Comparison of ENCODE assay signal across 18 cellular contexts in the genomic region with DNA sequence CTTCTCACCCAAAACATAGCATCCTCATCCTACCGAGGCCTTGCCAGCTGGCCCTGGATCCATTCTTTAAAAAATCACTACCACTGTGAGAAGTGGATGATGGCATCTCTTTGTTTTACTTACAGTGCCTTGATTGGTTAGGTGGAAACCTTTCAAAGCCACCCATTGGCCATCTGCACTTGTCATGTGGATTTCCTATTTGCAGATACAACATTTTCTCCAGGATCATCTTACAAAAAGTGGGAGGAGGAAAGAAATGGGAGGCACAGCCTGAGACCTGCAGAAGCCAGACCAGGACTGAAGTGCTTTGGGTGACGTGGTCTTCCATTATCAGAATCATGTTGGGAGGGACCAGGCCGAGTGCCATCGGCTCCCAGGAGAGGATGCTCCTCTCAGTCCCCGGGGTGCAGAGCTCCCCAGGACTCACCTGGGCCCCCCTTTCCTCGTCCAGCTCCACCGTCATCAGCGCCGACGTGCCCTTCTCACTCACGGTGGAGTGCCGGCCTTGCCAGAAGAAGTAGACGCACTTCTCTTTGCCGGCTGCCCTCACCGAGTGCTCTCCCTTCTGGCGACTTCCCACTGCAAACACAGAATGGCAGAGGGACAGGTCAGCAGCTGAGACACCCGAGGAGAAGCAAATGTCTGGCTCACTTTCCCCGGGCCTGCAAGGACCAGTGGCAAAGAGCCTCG.
DNase-seq lines count a peak whose midpoint lies in the region; ATAC-seq and TF ChIP-seq lines count a peak whose summit lies in the region.
"Had no signal": no experiment of that assay in that cellular context is flagged by ENCODE, and none has a peak within 500 bp of the region (broad histone marks: within the 10 kb centered on the region; RNA-seq: fewer than 3 reads in every experiment).

No MANE protein-coding gene starts in this region.

- no peak overlapping the region for H3K4me2 ChIP-seq in IMR-90 (ENCODE audit: low read depth, low read length)

- H3K4me3 ChIP-seq in IMR-90 (ENCODE audit: insufficient read depth, low read depth, low read length) (no peak overlapping the region), left ventricle myocardium inferior (no peak overlapping the region)
- H3K4me3 ChIP-seq: coronary artery, SK-N-MC had no signal

- no peak overlapping the region for H4K8ac ChIP-seq in IMR-90 (ENCODE audit: low read depth in 2 of 2, low read length in 2 of 2)

- peaks cover 20% of the 10 kb centered on the region for H3K36me3 Mint-ChIP-seq in WTC11
- peaks cover 21% of the 10 kb centered on the region for H3K36me3 Mint-ChIP-seq in activated T-helper 2 cell treated with anti-CD3 and anti-CD28 coated beads, Interferon-gamma antibody, Interleukin-2, Interleukin-4, amounts not matched to agents 10 μg/mL and 5 μg/mL and 100 μg/mL, durations not matched to agents 14 hours and 24 hours and 36 hours (ENCODE audit: low read depth)

- no peak overlapping the region for H2AFZ ChIP-seq in IMR-90 (replicated peaks; ENCODE audit: low read length, poor library complexity)

- H3K27ac ChIP-seq in IMR-90 (ENCODE audit: insufficient read depth, low read length): no peak overlapping the region
- H3K27ac ChIP-seq in left ventricle myocardium inferior (replicated peaks): peak overlapping the region; percentile 59
- H3K27ac ChIP-seq: SK-N-MC had no signal

- H4K20me1 ChIP-seq in IMR-90 (ENCODE audit: insufficient read depth, low read length): peaks cover 27% of the 10 kb centered on the region

- no peak overlapping the region for H4K91ac ChIP-seq in IMR-90 (ENCODE audit: insufficient read depth, low read depth, low read length)

- no peak overlapping the region for H2BK20ac ChIP-seq in IMR-90 (ENCODE audit: low read depth, low read length)

- H3K27me3 ChIP-seq in IMR-90 (ENCODE audit: control insufficient read depth, insufficient read depth, low read length): no peaks in the 10 kb centered on the region
- no peaks in the 10 kb centered on the region for H3K27me3 ChIP-seq in left ventricle myocardium inferior (ENCODE audit: low read depth)

- H3K9me3 Mint-ChIP-seq in WTC11: no peaks in the 10 kb centered on the region
- no peaks in the 10 kb centered on the region for H3K9me3 Mint-ChIP-seq in activated T-helper 2 cell treated with anti-CD3 and anti-CD28 coated beads, Interferon-gamma antibody, Interleukin-2, Interleukin-4, amounts not matched to agents 10 μg/mL and 5 μg/mL and 100 μg/mL, durations not matched to agents 14 hours and 24 hours and 36 hours
- H3K9me3 Mint-ChIP-seq: activated CD4-positive, alpha-beta T cell treated with anti-CD3 and anti-CD28 coated beads, Interleukin-2, amount 10 ng/mL, durations not matched to agents 24 days and 14 days; CD8-positive, alpha-beta T cell had no signal

- no peak overlapping the region for H2BK120ac ChIP-seq in IMR-90 (ENCODE audit: low read depth, low read length)

- H3K4me1 ChIP-seq in IMR-90 (ENCODE audit: control insufficient read depth, insufficient read depth, low read length): peaks cover 14% of the 10 kb centered on the region
- peaks cover 91% of the 10 kb centered on the region for H3K4me1 ChIP-seq in left ventricle myocardium inferior

- H3K56ac ChIP-seq in IMR-90 (ENCODE audit: extremely low read depth, insufficient read depth, low read length): no peak overlapping the region

- WGBS in IMR-90 (ENCODE audit: extremely low coverage in 2 of 2, insufficient read length in 1 of 2), 2 experiments: 100% methylated on average over 7 of the region's 19 CpGs; no CpG with 5 or more reads in 1 of the 2 experiments

- no peak overlapping the region for H3K14ac ChIP-seq in IMR-90 (replicated peaks; ENCODE audit: low read depth, low read length)

- H3K9me3 ChIP-seq in IMR-90 (ENCODE audit: control insufficient read depth, insufficient read depth, low read length) (no peaks in the 10 kb centered on the region), left ventricle myocardium inferior (replicated peaks) (no peaks in the 10 kb centered on the region)

- TF ChIP-seq RAD21 in IMR-90 (IDR thresholded peaks at IDR 0.05; ENCODE audit: low read length): no peak

- no peak overlapping the region for H3K23ac ChIP-seq in IMR-90 (ENCODE audit: low read depth, low read length)

- H4K5ac ChIP-seq in IMR-90 (ENCODE audit: low read depth, low read length): no peak overlapping the region

- H3K4me1 Mint-ChIP-seq in WTC11: peaks cover 28% of the 10 kb centered on the region
- H3K4me1 Mint-ChIP-seq in activated T-helper 2 cell treated with anti-CD3 and anti-CD28 coated beads, Interferon-gamma antibody, Interleukin-2, Interleukin-4, amounts not matched to agents 10 μg/mL and 5 μg/mL and 100 μg/mL, durations not matched to agents 14 hours and 24 hours and 36 hours (ENCODE audit: low read depth): peaks cover 27% of the 10 kb centered on the region

- H3K79me1 ChIP-seq in IMR-90 (ENCODE audit: low read depth in 1 of 2, low read length in 2 of 2): peaks cover 5 to 51% of the 10 kb centered on the region in 2 experiments; a peak in 2 of 4 replicates

- H3K4ac ChIP-seq in IMR-90 (ENCODE audit: low read depth, low read length): no peak overlapping the region

- dilution Hi-C loops in IMR-90 (cut with HindIII; ENCODE audit: low sequenced_read_pairs, unreplicated experiment): no loop called here

- H3K18ac ChIP-seq in IMR-90 (ENCODE audit: low read depth, low read length): no peak overlapping the region

- in situ Hi-C loops in IMR-90 (cut with MboI; ENCODE audit: low sequenced_read_pairs): no loop called here

- no peak for TF ChIP-seq POLR2A in IMR-90 (IDR thresholded peaks at IDR 0.05; ENCODE audit: low read depth, low read length)

- no peak overlapping the region for H2BK5ac ChIP-seq in IMR-90 (ENCODE audit: low read depth, low read length, poor library complexity, severe bottlenecking)

- H3K27me3 Mint-ChIP-seq in WTC11 (ENCODE audit: low read depth): no peaks in the 10 kb centered on the region
- no peaks in the 10 kb centered on the region for H3K27me3 Mint-ChIP-seq in activated T-helper 2 cell treated with anti-CD3 and anti-CD28 coated beads, Interferon-gamma antibody, Interleukin-2, Interleukin-4, amounts not matched to agents 10 μg/mL and 5 μg/mL and 100 μg/mL, durations not matched to agents 14 hours and 24 hours and 36 hours (ENCODE audit: low read depth)
- H3K27me3 Mint-ChIP-seq: activated CD4-positive, alpha-beta T cell treated with anti-CD3 and anti-CD28 coated beads, Interleukin-2, amount 10 ng/mL, durations not matched to agents 24 days and 14 days had no signal

- POLR2A ChIA-PET in IMR-90 (lab: Charles Lee; ENCODE audit: unreplicated experiment) (no interaction called here), WTC11 (lab: Charles Lee) (no interaction called here)

- DNase-seq in IMR-90 (peak; percentile 14), WTC11 (ENCODE audit: low spot score) (no peak), left ventricle myocardium inferior (no peak), renal cortical epithelial cell (ENCODE audit: low read depth) (peak; percentile 23), kidney glomerular epithelial cell (lab: John Stamatoyannopoulos, UW) (no peak), globus pallidus (ENCODE audit: low spot score) (no peak)
- DNase-seq in activated T-helper 2 cell treated with anti-CD3 and anti-CD28 coated beads, Interferon-gamma antibody, Interleukin-2, Interleukin-4, amounts not matched to agents 10 μg/mL and 5 μg/mL and 100 μg/mL, durations not matched to agents 14 hours and 24 hours and 36 hours (ENCODE audit: low spot score): no peak
- DNase-seq: activated CD4-positive, alpha-beta T cell treated with anti-CD3 and anti-CD28 coated beads, Interleukin-2, amount 10 ng/mL, durations not matched to agents 24 days and 14 days; activated naive CD4-positive, alpha-beta T cell treated with Interleukin-2 at 50 U/mL for 16 hours; aorta; CD8-positive, alpha-beta T cell; EL; NCI-H1694; NCI-H524 treated with DMSO at 0.1 percent for 48 hours; stimulated activated CD4-positive, alpha-beta T cell treated with anti-CD3 and anti-CD28 coated beads, Interleukin-2, amount 100 ng/mL, for 24 hours had no signal

- H2AK9ac ChIP-seq in IMR-90 (replicated peaks; ENCODE audit: low read depth, low read length, poor library complexity): no peak overlapping the region

- H3K9me1 ChIP-seq in IMR-90 (ENCODE audit: insufficient read depth, low read length): peaks cover 15% of the 10 kb centered on the region

- no peak overlapping the region for H2AK5ac ChIP-seq in IMR-90 (ENCODE audit: low read depth, low read length)

- no peak overlapping the region for H2BK15ac ChIP-seq in IMR-90 (ENCODE audit: low read depth, low read length)

- intact Hi-C loops in IMR-90 (cut with micrococcal nuclease): no loop called here
- intact Hi-C loops in left ventricle myocardium inferior (cut with micrococcal nuclease): no loop called here
- intact Hi-C loops in activated T-helper 2 cell treated with anti-CD3 and anti-CD28 coated beads, Interferon-gamma antibody, Interleukin-2, Interleukin-4, amounts not matched to agents 10 μg/mL and 5 μg/mL and 100 μg/mL, durations not matched to agents 14 hours and 24 hours and 36 hours (cut with micrococcal nuclease): no loop called here

- H3K27ac Mint-ChIP-seq in WTC11: 0 out of 2 replicates have a peak overlapping the region, but pooled peaks have one; percentile 68
- H3K27ac Mint-ChIP-seq in activated T-helper 2 cell treated with anti-CD3 and anti-CD28 coated beads, Interferon-gamma antibody, Interleukin-2, Interleukin-4, amounts not matched to agents 10 μg/mL and 5 μg/mL and 100 μg/mL, durations not matched to agents 14 hours and 24 hours and 36 hours: no peak overlapping the region
- H3K27ac Mint-ChIP-seq: activated CD4-positive, alpha-beta T cell treated with anti-CD3 and anti-CD28 coated beads, Interleukin-2, amount 10 ng/mL, durations not matched to agents 24 days and 14 days; CD8-positive, alpha-beta T cell had no signal

- ATAC-seq in IMR-90 (ENCODE audit: low read depth) (no peak), WTC11 (no peak), GM18861 (IDR thresholded peaks at IDR 0.05; ENCODE audit: unreplicated experiment) (no peak)
- ATAC-seq: CD8-positive, alpha-beta T cell had no signal

- CTCF ChIA-PET in IMR-90 (lab: Yijun Ruan, JAX): interaction anchor here (0.6 kb wide), 1 partner anchor 81 kb away, joined by 4 read pairs; no protein-coding TSS in a partner anchor
- CTCF ChIA-PET in WTC11 (lab: Charles Lee): interaction anchor here (1.0 kb wide), 2 partner anchors 9 to 62 kb away, joined by 3 read pairs; no protein-coding TSS in a partner anchor

- BruUV-seq in IMR-90 (replicated peaks; lab: Mats Ljungman, UMichigan): no TSS peak

- no peak overlapping the region for H3K4me3 Mint-ChIP-seq in WTC11
- H3K4me3 Mint-ChIP-seq in activated T-helper 2 cell treated with anti-CD3 and anti-CD28 coated beads, Interferon-gamma antibody, Interleukin-2, Interleukin-4, amounts not matched to agents 10 μg/mL and 5 μg/mL and 100 μg/mL, durations not matched to agents 14 hours and 24 hours and 36 hours (ENCODE audit: low read depth): no peak overlapping the region
- H3K4me3 Mint-ChIP-seq: activated CD4-positive, alpha-beta T cell treated with anti-CD3 and anti-CD28 coated beads, Interleukin-2, amount 10 ng/mL, durations not matched to agents 24 days and 14 days; CD8-positive, alpha-beta T cell had no signal

- no peak overlapping the region for H3K9ac ChIP-seq in IMR-90 (ENCODE audit: low read depth, low read length)

- no peak for TF ChIP-seq CTCF in IMR-90 (conservative IDR thresholded peaks at IDR 0.05; ENCODE audit: low read depth, low read length)
- TF ChIP-seq CTCF in WTC11 (IDR thresholded peaks at IDR 0.05): no peak
- no peak for TF ChIP-seq CTCF in left ventricle myocardium inferior (IDR thresholded peaks at IDR 0.05; ENCODE audit: borderline replicate concordance)

- H3K36me3 ChIP-seq in IMR-90 (ENCODE audit: control insufficient read depth, insufficient read depth, low read length) (peaks cover 41% of the 10 kb centered on the region), left ventricle myocardium inferior (peaks cover 69% of the 10 kb centered on the region)

Comparison
In these comparisons a context has a peak if more than half of its experiments do, and no peak if none do; other contexts are left out.
1. DNase-seq: peak in IMR-90 (single experiment) and renal cortical epithelial cell (single experiment); none in WTC11 (single experiment), left ventricle myocardium inferior (single experiment), kidney glomerular epithelial cell (single experiment), globus pallidus (single experiment) and activated T-helper 2 cell treated with anti-CD3 and anti-CD28 coated beads, Interferon-gamma antibody, Interleukin-2, Interleukin-4, amounts not matched to agents 10 μg/mL and 5 μg/mL and 100 μg/mL, durations not matched to agents 14 hours and 24 hours and 36 hours (single experiment).